In genomic region chr15:60580068-60580467, GRCh38 we compare ENCODE assay signal across 1 cellular context.
TF ChIP-seq lines count a peak whose summit lies in the region.

No MANE protein-coding gene starts in this region.

TF ChIP-seq in GM23338, 12 proteins besides CTCF, POLR2A, EP300 and RAD21 (continued from another document):
- no peak for TF ChIP-seq REST (IDR thresholded peaks at IDR 0.05; ENCODE audit: unreplicated experiment)
- TF ChIP-seq ETS1 (IDR thresholded peaks at IDR 0.05) = no peak
- TF ChIP-seq ZNF462 (CRISPR knock-in tag; IDR thresholded peaks at IDR 0.05) = no peak
- no peak for TF ChIP-seq NANOG (IDR thresholded peaks at IDR 0.05; ENCODE audit: borderline replicate concordance)
- TF ChIP-seq JUNB (IDR thresholded peaks at IDR 0.05; ENCODE audit: unreplicated experiment) = no peak
- no peak for TF ChIP-seq CREB1 (CRISPR knock-in tag; IDR thresholded peaks at IDR 0.05; ENCODE audit: low read depth)
- TF ChIP-seq EZH2phosphoT487 (IDR thresholded peaks at IDR 0.05; ENCODE audit: unreplicated experiment) = no peak
- no peak for TF ChIP-seq EZH2 (IDR thresholded peaks at IDR 0.05; ENCODE audit: low read depth, unreplicated experiment)
- no peak for TF ChIP-seq ZNF114 (CRISPR knock-in tag; IDR thresholded peaks at IDR 0.05)
